ENCODE assay signal across 1 cellular context in the genomic region with DNA sequence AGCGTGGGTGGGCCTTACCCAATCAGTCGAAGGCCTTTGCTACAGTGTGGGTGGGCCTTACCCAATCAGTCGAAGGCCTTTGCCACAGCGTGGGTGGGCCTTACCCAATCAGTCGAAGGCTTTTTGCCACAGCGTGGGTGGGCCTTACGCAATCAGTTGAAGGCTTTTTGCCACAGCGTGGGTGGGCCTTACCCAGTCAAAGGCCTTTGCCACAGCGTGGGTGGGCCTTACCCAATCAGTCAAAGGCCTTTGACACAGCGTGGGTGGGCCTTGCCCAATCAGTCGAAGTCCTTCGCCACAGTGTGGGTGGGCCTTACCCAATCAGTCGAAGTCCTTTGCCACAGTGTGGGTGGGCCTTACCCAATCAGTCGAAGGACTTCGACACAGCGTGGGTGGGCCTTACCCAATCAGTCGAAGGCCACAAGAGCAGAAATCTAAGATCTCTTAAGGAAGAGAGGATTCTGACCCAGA.
A peak's percentile ranks its signal among the peaks of the same experiment; 100 is the strongest.
TF ChIP-seq lines count a peak whose summit lies in the region.

No MANE protein-coding gene starts in this region.

TF ChIP-seq in HepG2, 621 proteins besides CTCF, POLR2A, EP300 and RAD21 (continues in another document):
- TF ChIP-seq PTBP1 (IDR thresholded peaks at IDR 0.05; ENCODE audit: low read depth, low read length, poor library complexity, severe bottlenecking) (no peak), GFI1 (CRISPR knock-in tag; IDR thresholded peaks at IDR 0.05; ENCODE audit: borderline replicate concordance) (no peak), SRY (CRISPR knock-in tag; IDR thresholded peaks at IDR 0.05) (no peak), ATAD3A (CRISPR knock-in tag; IDR thresholded peaks at IDR 0.05) (peak; percentile 16; the same call in 1 of the 2 replicates), SP1 (IDR thresholded peaks at IDR 0.05) (no peak), SP1 (CRISPR knock-in tag; IDR thresholded peaks at IDR 0.05) (0 out of 2 replicates have a peak, but pooled peaks have one; percentile 23), ZNF749 (CRISPR knock-in tag; IDR thresholded peaks at IDR 0.05; ENCODE audit: borderline replicate concordance) (no peak), ZIK1 (CRISPR knock-in tag; IDR thresholded peaks at IDR 0.05; ENCODE audit: borderline replicate concordance, low read depth) (no peak), ZNF225 (CRISPR knock-in tag; IDR thresholded peaks at IDR 0.05) (no peak), ZNF253 (CRISPR knock-in tag; IDR thresholded peaks at IDR 0.05; ENCODE audit: borderline replicate concordance) (no peak), MED8 (CRISPR knock-in tag; IDR thresholded peaks at IDR 0.05; ENCODE audit: insufficient replicate concordance) (no peak), RBM22 (optimal IDR thresholded peaks at IDR 0.05; ENCODE audit: low read length) (no peak), ADNP (CRISPR knock-in tag; IDR thresholded peaks at IDR 0.05) (0 out of 2 replicates have a peak, but pooled peaks have one; percentile 71), ZNF547 (CRISPR knock-in tag; IDR thresholded peaks at IDR 0.05) (no peak), ZNF232 (CRISPR knock-in tag; IDR thresholded peaks at IDR 0.05; ENCODE audit: borderline replicate concordance) (no peak), ZNF570 (CRISPR knock-in tag; IDR thresholded peaks at IDR 0.05; ENCODE audit: borderline replicate concordance) (no peak), SSRP1 (CRISPR knock-in tag; IDR thresholded peaks at IDR 0.05) (no peak)
- TF ChIP-seq, protein P1, sequence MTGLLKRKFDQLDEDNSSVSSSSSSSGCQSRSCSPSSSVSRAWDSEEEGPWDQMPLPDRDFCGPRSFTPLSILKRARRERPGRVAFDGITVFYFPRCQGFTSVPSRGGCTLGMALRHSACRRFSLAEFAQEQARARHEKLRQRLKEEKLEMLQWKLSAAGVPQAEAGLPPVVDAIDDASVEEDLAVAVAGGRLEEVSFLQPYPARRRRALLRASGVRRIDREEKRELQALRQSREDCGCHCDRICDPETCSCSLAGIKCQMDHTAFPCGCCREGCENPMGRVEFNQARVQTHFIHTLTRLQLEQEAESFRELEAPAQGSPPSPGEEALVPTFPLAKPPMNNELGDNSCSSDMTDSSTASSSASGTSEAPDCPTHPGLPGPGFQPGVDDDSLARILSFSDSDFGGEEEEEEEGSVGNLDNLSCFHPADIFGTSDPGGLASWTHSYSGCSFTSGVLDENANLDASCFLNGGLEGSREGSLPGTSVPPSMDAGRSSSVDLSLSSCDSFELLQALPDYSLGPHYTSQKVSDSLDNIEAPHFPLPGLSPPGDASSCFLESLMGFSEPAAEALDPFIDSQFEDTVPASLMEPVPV (CRISPR knock-in tag; IDR thresholded peaks at IDR 0.05) = no peak
- TF ChIP-seq, protein P2, sequence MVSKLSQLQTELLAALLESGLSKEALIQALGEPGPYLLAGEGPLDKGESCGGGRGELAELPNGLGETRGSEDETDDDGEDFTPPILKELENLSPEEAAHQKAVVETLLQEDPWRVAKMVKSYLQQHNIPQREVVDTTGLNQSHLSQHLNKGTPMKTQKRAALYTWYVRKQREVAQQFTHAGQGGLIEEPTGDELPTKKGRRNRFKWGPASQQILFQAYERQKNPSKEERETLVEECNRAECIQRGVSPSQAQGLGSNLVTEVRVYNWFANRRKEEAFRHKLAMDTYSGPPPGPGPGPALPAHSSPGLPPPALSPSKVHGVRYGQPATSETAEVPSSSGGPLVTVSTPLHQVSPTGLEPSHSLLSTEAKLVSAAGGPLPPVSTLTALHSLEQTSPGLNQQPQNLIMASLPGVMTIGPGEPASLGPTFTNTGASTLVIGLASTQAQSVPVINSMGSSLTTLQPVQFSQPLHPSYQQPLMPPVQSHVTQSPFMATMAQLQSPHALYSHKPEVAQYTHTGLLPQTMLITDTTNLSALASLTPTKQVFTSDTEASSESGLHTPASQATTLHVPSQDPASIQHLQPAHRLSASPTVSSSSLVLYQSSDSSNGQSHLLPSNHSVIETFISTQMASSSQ (IDR thresholded peaks at IDR 0.05; ENCODE audit: low read depth) = no peak
- TF ChIP-seq, protein P2 (CRISPR knock-in tag; IDR thresholded peaks at IDR 0.05; ENCODE audit: borderline replicate concordance) = no peak
- TF ChIP-seq, protein P3, sequence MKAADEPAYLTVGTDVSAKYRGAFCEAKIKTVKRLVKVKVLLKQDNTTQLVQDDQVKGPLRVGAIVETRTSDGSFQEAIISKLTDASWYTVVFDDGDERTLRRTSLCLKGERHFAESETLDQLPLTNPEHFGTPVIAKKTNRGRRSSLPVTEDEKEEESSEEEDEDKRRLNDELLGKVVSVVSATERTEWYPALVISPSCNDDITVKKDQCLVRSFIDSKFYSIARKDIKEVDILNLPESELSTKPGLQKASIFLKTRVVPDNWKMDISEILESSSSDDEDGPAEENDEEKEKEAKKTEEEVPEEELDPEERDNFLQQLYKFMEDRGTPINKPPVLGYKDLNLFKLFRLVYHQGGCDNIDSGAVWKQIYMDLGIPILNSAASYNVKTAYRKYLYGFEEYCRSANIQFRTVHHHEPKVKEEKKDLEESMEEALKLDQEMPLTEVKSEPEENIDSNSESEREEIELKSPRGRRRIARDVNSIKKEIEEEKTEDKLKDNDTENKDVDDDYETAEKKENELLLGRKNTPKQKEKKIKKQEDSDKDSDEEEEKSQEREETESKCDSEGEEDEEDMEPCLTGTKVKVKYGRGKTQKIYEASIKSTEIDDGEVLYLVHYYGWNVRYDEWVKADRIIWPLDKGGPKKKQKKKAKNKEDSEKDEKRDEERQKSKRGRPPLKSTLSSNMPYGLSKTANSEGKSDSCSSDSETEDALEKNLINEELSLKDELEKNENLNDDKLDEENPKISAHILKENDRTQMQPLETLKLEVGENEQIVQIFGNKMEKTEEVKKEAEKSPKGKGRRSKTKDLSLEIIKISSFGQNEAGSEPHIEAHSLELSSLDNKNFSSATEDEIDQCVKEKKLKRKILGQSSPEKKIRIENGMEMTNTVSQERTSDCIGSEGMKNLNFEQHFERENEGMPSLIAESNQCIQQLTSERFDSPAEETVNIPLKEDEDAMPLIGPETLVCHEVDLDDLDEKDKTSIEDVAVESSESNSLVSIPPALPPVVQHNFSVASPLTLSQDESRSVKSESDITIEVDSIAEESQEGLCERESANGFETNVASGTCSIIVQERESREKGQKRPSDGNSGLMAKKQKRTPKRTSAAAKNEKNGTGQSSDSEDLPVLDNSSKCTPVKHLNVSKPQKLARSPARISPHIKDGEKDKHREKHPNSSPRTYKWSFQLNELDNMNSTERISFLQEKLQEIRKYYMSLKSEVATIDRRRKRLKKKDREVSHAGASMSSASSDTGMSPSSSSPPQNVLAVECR (CRISPR knock-in tag; IDR thresholded peaks at IDR 0.05; ENCODE audit: borderline replicate concordance) = 0 out of 2 replicates have a peak, but pooled peaks have one; percentile 37
- TF ChIP-seq, protein P4, sequence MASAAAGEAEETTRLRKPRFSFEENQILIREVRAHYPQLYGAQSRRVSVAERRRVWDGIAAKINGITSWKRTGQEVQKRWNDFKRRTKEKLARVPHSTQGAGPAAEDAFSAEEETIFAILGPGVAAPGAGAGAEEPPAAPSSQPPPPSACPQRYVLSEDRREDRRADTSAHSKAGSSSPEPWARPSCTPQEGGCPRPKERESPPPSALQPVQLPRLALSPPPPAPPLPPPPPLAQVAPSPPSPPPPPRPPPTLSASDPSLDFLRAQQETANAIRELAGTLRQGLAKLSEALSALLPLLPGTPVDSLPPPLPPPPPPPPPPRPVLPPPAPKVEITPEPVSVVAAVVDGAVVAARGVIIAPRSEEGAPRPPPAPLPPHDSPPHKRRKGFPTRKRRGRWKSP (CRISPR knock-in tag; IDR thresholded peaks at IDR 0.05) = no peak
- TF ChIP-seq, protein P5, sequence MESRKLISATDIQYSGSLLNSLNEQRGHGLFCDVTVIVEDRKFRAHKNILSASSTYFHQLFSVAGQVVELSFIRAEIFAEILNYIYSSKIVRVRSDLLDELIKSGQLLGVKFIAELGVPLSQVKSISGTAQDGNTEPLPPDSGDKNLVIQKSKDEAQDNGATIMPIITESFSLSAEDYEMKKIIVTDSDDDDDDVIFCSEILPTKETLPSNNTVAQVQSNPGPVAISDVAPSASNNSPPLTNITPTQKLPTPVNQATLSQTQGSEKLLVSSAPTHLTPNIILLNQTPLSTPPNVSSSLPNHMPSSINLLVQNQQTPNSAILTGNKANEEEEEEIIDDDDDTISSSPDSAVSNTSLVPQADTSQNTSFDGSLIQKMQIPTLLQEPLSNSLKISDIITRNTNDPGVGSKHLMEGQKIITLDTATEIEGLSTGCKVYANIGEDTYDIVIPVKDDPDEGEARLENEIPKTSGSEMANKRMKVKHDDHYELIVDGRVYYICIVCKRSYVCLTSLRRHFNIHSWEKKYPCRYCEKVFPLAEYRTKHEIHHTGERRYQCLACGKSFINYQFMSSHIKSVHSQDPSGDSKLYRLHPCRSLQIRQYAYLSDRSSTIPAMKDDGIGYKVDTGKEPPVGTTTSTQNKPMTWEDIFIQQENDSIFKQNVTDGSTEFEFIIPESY (CRISPR knock-in tag; IDR thresholded peaks at IDR 0.05) = 0 out of 2 replicates have a peak, but pooled peaks have one; percentile 54
- TF ChIP-seq, protein P6, sequence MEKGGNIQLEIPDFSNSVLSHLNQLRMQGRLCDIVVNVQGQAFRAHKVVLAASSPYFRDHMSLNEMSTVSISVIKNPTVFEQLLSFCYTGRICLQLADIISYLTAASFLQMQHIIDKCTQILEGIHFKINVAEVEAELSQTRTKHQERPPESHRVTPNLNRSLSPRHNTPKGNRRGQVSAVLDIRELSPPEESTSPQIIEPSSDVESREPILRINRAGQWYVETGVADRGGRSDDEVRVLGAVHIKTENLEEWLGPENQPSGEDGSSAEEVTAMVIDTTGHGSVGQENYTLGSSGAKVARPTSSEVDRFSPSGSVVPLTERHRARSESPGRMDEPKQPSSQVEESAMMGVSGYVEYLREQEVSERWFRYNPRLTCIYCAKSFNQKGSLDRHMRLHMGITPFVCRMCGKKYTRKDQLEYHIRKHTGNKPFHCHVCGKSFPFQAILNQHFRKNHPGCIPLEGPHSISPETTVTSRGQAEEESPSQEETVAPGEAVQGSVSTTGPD (CRISPR knock-in tag; IDR thresholded peaks at IDR 0.05) = no peak
- TF ChIP-seq, protein P7, sequence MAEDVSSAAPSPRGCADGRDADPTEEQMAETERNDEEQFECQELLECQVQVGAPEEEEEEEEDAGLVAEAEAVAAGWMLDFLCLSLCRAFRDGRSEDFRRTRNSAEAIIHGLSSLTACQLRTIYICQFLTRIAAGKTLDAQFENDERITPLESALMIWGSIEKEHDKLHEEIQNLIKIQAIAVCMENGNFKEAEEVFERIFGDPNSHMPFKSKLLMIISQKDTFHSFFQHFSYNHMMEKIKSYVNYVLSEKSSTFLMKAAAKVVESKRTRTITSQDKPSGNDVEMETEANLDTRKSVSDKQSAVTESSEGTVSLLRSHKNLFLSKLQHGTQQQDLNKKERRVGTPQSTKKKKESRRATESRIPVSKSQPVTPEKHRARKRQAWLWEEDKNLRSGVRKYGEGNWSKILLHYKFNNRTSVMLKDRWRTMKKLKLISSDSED (CRISPR knock-in tag; IDR thresholded peaks at IDR 0.05) = no peak
- TF ChIP-seq, protein P8, sequence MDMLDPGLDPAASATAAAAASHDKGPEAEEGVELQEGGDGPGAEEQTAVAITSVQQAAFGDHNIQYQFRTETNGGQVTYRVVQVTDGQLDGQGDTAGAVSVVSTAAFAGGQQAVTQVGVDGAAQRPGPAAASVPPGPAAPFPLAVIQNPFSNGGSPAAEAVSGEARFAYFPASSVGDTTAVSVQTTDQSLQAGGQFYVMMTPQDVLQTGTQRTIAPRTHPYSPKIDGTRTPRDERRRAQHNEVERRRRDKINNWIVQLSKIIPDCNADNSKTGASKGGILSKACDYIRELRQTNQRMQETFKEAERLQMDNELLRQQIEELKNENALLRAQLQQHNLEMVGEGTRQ (IDR thresholded peaks at IDR 0.05; ENCODE audit: low read depth, low read length) = no peak
- TF ChIP-seq, protein P8 (CRISPR knock-in tag; IDR thresholded peaks at IDR 0.05; ENCODE audit: borderline replicate concordance) = no peak
- TF ChIP-seq, protein P9, sequence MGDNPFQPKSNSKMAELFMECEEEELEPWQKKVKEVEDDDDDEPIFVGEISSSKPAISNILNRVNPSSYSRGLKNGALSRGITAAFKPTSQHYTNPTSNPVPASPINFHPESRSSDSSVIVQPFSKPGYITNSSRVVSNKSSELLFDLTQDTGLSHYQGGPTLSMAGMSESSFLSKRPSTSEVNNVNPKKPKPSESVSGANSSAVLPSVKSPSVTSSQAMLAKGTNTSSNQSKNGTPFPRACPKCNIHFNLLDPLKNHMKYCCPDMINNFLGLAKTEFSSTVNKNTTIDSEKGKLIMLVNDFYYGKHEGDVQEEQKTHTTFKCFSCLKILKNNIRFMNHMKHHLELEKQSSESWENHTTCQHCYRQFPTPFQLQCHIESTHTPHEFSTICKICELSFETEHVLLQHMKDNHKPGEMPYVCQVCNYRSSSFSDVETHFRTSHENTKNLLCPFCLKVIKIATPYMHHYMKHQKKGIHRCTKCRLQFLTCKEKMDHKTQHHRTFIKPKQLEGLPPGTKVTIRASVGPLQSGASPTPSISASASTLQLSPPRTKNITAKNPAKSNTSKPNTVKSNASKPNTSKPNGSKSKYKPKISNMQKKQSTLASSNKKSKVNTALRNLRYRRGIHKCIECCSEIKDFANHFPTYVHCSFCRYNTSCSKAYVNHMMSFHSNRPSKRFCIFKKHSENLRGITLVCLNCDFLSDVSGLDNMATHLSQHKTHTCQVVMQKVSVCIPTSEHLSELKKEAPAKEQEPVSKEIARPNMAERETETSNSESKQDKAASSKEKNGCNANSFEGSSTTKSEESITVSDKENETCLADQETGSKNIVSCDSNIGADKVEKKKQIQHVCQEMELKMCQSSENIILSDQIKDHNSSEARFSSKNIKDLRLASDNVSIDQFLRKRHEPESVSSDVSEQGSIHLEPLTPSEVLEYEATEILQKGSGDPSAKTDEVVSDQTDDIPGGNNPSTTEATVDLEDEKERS (CRISPR knock-in tag; IDR thresholded peaks at IDR 0.05) = peak; percentile 84; the same call in 1 of the 2 replicates
- TF ChIP-seq, protein P10, sequence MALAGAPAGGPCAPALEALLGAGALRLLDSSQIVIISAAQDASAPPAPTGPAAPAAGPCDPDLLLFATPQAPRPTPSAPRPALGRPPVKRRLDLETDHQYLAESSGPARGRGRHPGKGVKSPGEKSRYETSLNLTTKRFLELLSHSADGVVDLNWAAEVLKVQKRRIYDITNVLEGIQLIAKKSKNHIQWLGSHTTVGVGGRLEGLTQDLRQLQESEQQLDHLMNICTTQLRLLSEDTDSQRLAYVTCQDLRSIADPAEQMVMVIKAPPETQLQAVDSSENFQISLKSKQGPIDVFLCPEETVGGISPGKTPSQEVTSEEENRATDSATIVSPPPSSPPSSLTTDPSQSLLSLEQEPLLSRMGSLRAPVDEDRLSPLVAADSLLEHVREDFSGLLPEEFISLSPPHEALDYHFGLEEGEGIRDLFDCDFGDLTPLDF (CRISPR knock-in tag; IDR thresholded peaks at IDR 0.05) = no peak
